ENCODE assay signal across 26 cellular contexts in the genomic region with DNA sequence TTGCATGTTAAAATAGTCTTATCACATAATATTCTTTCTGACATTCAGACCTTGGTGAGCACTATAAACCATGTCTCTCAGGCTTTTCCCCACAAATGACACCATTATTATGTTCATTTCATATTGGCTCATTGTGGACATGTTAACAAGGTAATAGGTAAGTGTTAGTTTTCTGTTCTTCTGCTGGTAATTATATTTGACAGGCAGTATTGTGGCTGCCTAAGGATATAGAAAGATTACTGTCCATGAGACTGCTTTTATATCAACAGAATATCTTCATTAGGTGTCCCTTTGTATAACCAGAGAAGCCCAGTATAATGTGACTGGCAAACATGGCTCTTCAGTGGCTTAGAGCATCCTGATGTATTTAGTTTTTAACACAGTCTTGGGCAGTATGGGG.
"Had no signal": no experiment of that assay in that cellular context is flagged by ENCODE, and none has a peak within 500 bp of the region (broad histone marks: within the 10 kb centered on the region; RNA-seq: fewer than 3 reads in every experiment).

No MANE protein-coding gene starts in this region.

- H3K4me2 ChIP-seq: neural progenitor cell had no signal

- DNase-seq: naive thymus-derived CD8-positive, alpha-beta T cell; nephron progenitor cell; occipital lobe; ovary; posterior cingulate gyrus; psoas muscle; right cardiac atrium; right lobe of liver; sigmoid colon; small intestine; stimulated activated CD4-positive, alpha-beta T cell treated with anti-CD3 and anti-CD28 coated beads, Interleukin-15, amount 100 ng/mL, for 24 hours; stimulated activated CD4-positive, alpha-beta T cell treated with anti-CD3 and anti-CD28 coated beads, Interleukin-2, amount 100 ng/mL, for 24 hours; stimulated activated CD4-positive, alpha-beta T cell treated with anti-CD3 and anti-CD28 coated beads, Interleukin-2, amount 100 ng/mL, for 48 hours; stimulated activated CD4-positive, alpha-beta T cell treated with anti-CD3 and anti-CD28 coated beads, Interleukin-4, amount 100 ng/mL, for 24 hours; stimulated activated naive B cell treated with anti-CD40 and anti-IgM and Interleukin-4, amounts not matched to agents 10 μg/mL and 1 μg/mL and 100 μg/mL, for 72 hours; stimulated activated naive CD4-positive, alpha-beta T cell treated with Interleukin-2 at 50 U/mL for 16 hours; stomach; thyroid gland; upper lobe of left lung had no signal

- H3K9me3 ChIP-seq: ovary, psoas muscle, right lobe of liver, sigmoid colon, stomach, thoracic aorta, thyroid gland, tibial nerve, upper lobe of left lung, vagina had no signal

- H3K9ac ChIP-seq: neural progenitor cell, parathyroid adenoma had no signal

- H3K4me3 ChIP-seq: neural progenitor cell, ovary, psoas muscle, right lobe of liver, sigmoid colon, stomach, thoracic aorta, thyroid gland, tibial nerve, upper lobe of left lung, vagina had no signal

- H3K36me3 ChIP-seq: neural progenitor cell, ovary, right lobe of liver, sigmoid colon, stomach, thoracic aorta, thyroid gland, tibial nerve, upper lobe of left lung, vagina had no signal

- H3K27ac ChIP-seq: neural progenitor cell, ovary, parathyroid adenoma, psoas muscle, right lobe of liver, sigmoid colon, stomach, thoracic aorta, thyroid gland, tibial nerve, upper lobe of left lung, vagina had no signal

- ATAC-seq: naive thymus-derived CD8-positive, alpha-beta T cell; natural killer cell treated with Interleukin-12 subunit alpha and Interleukin-12 subunit beta and Interleukin-15 and Interleukin-18, amount 100 ng/mL, for 72 hours; psoas muscle; right cardiac atrium; right lobe of liver; stimulated activated effector memory CD8-positive, alpha-beta T cell treated with anti-CD3 and anti-CD28 coated beads, Interleukin-12 subunit alpha, Interleukin-12 subunit beta, amount 100 ng/mL, for 72 hours; stimulated activated naive B cell treated with anti-CD40 and anti-IgM and Interleukin-4, amounts not matched to agents 10 μg/mL and 1 μg/mL and 100 μg/mL, for 72 hours had no signal

- H3K27me3 ChIP-seq: neural progenitor cell, ovary, right lobe of liver, sigmoid colon, stomach, thyroid gland, tibial nerve, upper lobe of left lung, vagina had no signal

- H2AFZ ChIP-seq: neural progenitor cell, parathyroid adenoma had no signal

- H3K79me2 ChIP-seq: parathyroid adenoma had no signal
